17 cellular contexts compared by ENCODE assay signal in the genomic region with DNA sequence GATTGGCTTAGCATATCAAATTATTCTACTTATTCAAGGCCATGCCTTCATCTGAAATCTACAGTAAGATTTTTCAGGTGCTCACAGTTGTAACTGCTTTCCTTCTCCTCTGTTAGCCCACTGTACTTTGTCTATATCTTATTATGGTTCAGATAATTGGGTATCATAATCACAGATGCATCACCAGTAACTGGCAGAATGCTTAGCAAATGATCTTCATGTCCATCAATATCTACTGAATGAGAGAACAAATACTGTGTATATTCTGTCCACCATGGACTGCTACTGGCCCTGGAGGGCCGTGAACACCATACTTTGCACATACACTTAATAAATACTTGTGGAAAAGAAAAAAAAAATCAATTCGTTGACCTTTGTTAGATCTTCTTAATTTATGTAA.
DNase-seq lines count a peak whose midpoint lies in the region; ATAC-seq and TF ChIP-seq lines count a peak whose summit lies in the region.
"Had no signal": no experiment of that assay in that cellular context is flagged by ENCODE, and none has a peak within 500 bp of the region (broad histone marks: within the 10 kb centered on the region; RNA-seq: fewer than 3 reads in every experiment).

No MANE protein-coding gene starts in this region.

- no peaks in the 10 kb centered on the region for H3K9me3 ChIP-seq in neural cell (ENCODE audit: low read length)
- no peaks in the 10 kb centered on the region for H3K9me3 ChIP-seq in tibial artery
- H3K9me3 ChIP-seq: A549, adrenal gland, pancreas had no signal

- H3K4me3 ChIP-seq in neural cell (ENCODE audit: low read length) = peak overlapping the region; percentile 5
- H3K4me3 ChIP-seq in tibial artery = no peak overlapping the region
- H3K4me3 ChIP-seq: A549, pancreas had no signal

- H3K27ac ChIP-seq in neural cell (ENCODE audit: low read length) (no peak overlapping the region), tibial artery (peak overlapping the region; percentile 37 to 59)

- TF ChIP-seq CTCF in chondrocyte (IDR thresholded peaks at IDR 0.05) (no peak), neural cell (IDR thresholded peaks at IDR 0.05; ENCODE audit: poor library complexity, severe bottlenecking) (no peak), tibial artery (IDR thresholded peaks at IDR 0.05) (no peak)

- H3K27ac Mint-ChIP-seq in activated naive CD8-positive, alpha-beta T cell treated with anti-CD3 and anti-CD28 coated beads, Interleukin-2, amount 50 U/mL, for 24 hours = peak overlapping the region; percentile 39
- no peak overlapping the region for H3K27ac Mint-ChIP-seq in activated naive CD8-positive, alpha-beta T cell treated with anti-CD3 and anti-CD28 coated beads for 36 hours
- H3K27ac Mint-ChIP-seq in chondrocyte (ENCODE audit: unreplicated experiment) = peak overlapping the region; percentile 57
- H3K27ac Mint-ChIP-seq: activated CD4-positive, alpha-beta T cell treated with anti-CD3 and anti-CD28 coated beads, Interleukin-2, amount 10 ng/mL, durations not matched to agents 7 days and 5 days; CD8-positive, alpha-beta T cell had no signal

- no peaks in the 10 kb centered on the region for H3K27me3 ChIP-seq in neural cell (ENCODE audit: insufficient read depth, low read depth, low read length)
- H3K27me3 ChIP-seq in tibial artery = no peaks in the 10 kb centered on the region
- H3K27me3 ChIP-seq: adrenal gland, pancreas had no signal

- H3K4me1 Mint-ChIP-seq in activated naive CD8-positive, alpha-beta T cell treated with anti-CD3 and anti-CD28 coated beads, Interleukin-2, amount 50 U/mL, for 24 hours = peaks cover 24% of the 10 kb centered on the region
- peaks cover 17% of the 10 kb centered on the region for H3K4me1 Mint-ChIP-seq in activated naive CD8-positive, alpha-beta T cell treated with anti-CD3 and anti-CD28 coated beads for 36 hours
- peaks cover 30% of the 10 kb centered on the region for H3K4me1 Mint-ChIP-seq in chondrocyte (ENCODE audit: low read depth)
- H3K4me1 Mint-ChIP-seq: activated CD4-positive, alpha-beta T cell treated with anti-CD3 and anti-CD28 coated beads, Interleukin-2, amount 10 ng/mL, durations not matched to agents 7 days and 5 days had no signal

- no peaks in the 10 kb centered on the region for H4K20me1 ChIP-seq in neural cell (ENCODE audit: insufficient read depth)

- H3K9ac ChIP-seq in neural cell (ENCODE audit: low read length) = no peak overlapping the region

- no peak for DNase-seq in activated naive CD8-positive, alpha-beta T cell treated with anti-CD3 and anti-CD28 coated beads, Interleukin-2, amount 50 U/mL, for 24 hours
- DNase-seq in activated naive CD8-positive, alpha-beta T cell treated with anti-CD3 and anti-CD28 coated beads for 36 hours = no peak
- no peak for DNase-seq in chondrocyte (ENCODE audit: low spot score)
- DNase-seq in tibial artery = no peak
- no peak for DNase-seq in NAMALWA (ENCODE audit: low spot score)
- DNase-seq in cerebellum (ENCODE audit: low spot score) = no peak
- DNase-seq: activated CD4-positive, alpha-beta T cell treated with anti-CD3 and anti-CD28 coated beads, Interleukin-2, amount 10 ng/mL, durations not matched to agents 7 days and 5 days; adrenal gland; CD8-positive, alpha-beta T cell; NCI-H187 treated with DMSO at 0.1 percent for 48 hours; NCI-H748 treated with DMSO at 0.1 percent for 48 hours; pancreas; T-helper 2 cell had no signal

- peaks cover 4% of the 10 kb centered on the region for H3K27me3 Mint-ChIP-seq in activated naive CD8-positive, alpha-beta T cell treated with anti-CD3 and anti-CD28 coated beads, Interleukin-2, amount 50 U/mL, for 24 hours
- H3K27me3 Mint-ChIP-seq in activated naive CD8-positive, alpha-beta T cell treated with anti-CD3 and anti-CD28 coated beads for 36 hours = peaks cover 7% of the 10 kb centered on the region
- H3K27me3 Mint-ChIP-seq in chondrocyte (ENCODE audit: low read depth) = no peaks in the 10 kb centered on the region

- H3K4me1 ChIP-seq in tibial artery = peaks cover 0 to 42% (median 15%) of the 10 kb centered on the region in 4 donors

- no peak for ATAC-seq in activated naive CD8-positive, alpha-beta T cell treated with anti-CD3 and anti-CD28 coated beads, Interleukin-2, amount 50 U/mL, for 24 hours
- ATAC-seq in HG02981 (IDR thresholded peaks at IDR 0.05; ENCODE audit: unreplicated experiment) = no peak
- ATAC-seq: CD8-positive, alpha-beta T cell had no signal

- H3K79me2 ChIP-seq in neural cell (replicated peaks; ENCODE audit: insufficient read depth, low read length) = no peaks in the 10 kb centered on the region

- H2AFZ ChIP-seq in neural cell (ENCODE audit: low read depth, low read length) = no peak overlapping the region

- H3K4me2 ChIP-seq in neural cell (ENCODE audit: low read length) = no peak overlapping the region

- no peaks in the 10 kb centered on the region for H3K36me3 Mint-ChIP-seq in activated naive CD8-positive, alpha-beta T cell treated with anti-CD3 and anti-CD28 coated beads, Interleukin-2, amount 50 U/mL, for 24 hours (ENCODE audit: low read depth)
- H3K36me3 Mint-ChIP-seq in activated naive CD8-positive, alpha-beta T cell treated with anti-CD3 and anti-CD28 coated beads for 36 hours = no peaks in the 10 kb centered on the region
- H3K36me3 Mint-ChIP-seq in chondrocyte (ENCODE audit: low read depth) = no peaks in the 10 kb centered on the region
- H3K36me3 Mint-ChIP-seq: CD8-positive, alpha-beta T cell; mesothelial cell of epicardium had no signal

- peaks cover 5% of the 10 kb centered on the region for H3F3A ChIP-seq in neural cell (ENCODE audit: insufficient read depth, low read length, poor library complexity, severe bottlenecking)

- no peaks in the 10 kb centered on the region for H3K9me3 Mint-ChIP-seq in activated naive CD8-positive, alpha-beta T cell treated with anti-CD3 and anti-CD28 coated beads, Interleukin-2, amount 50 U/mL, for 24 hours
- no peaks in the 10 kb centered on the region for H3K9me3 Mint-ChIP-seq in activated naive CD8-positive, alpha-beta T cell treated with anti-CD3 and anti-CD28 coated beads for 36 hours
- no peaks in the 10 kb centered on the region for H3K9me3 Mint-ChIP-seq in chondrocyte (ENCODE audit: low read depth)
- H3K9me3 Mint-ChIP-seq: activated CD4-positive, alpha-beta T cell treated with anti-CD3 and anti-CD28 coated beads, Interleukin-2, amount 10 ng/mL, durations not matched to agents 7 days and 5 days; CD8-positive, alpha-beta T cell; mesothelial cell of epicardium had no signal

- no peak overlapping the region for H3K4me3 Mint-ChIP-seq in activated naive CD8-positive, alpha-beta T cell treated with anti-CD3 and anti-CD28 coated beads, Interleukin-2, amount 50 U/mL, for 24 hours
- no peak overlapping the region for H3K4me3 Mint-ChIP-seq in activated naive CD8-positive, alpha-beta T cell treated with anti-CD3 and anti-CD28 coated beads for 36 hours
- H3K4me3 Mint-ChIP-seq in chondrocyte (ENCODE audit: unreplicated experiment) = no peak overlapping the region
- H3K4me3 Mint-ChIP-seq: activated CD4-positive, alpha-beta T cell treated with anti-CD3 and anti-CD28 coated beads, Interleukin-2, amount 10 ng/mL, durations not matched to agents 7 days and 5 days; CD8-positive, alpha-beta T cell had no signal

- H3K9me2 ChIP-seq in neural cell (ENCODE audit: insufficient read depth, low read length) = no peaks in the 10 kb centered on the region

- TF ChIP-seq RAD21 in neural cell (conservative IDR thresholded peaks at IDR 0.05) = no peak

- TF ChIP-seq EP300 in neural cell (conservative IDR thresholded peaks at IDR 0.05; ENCODE audit: poor library complexity, severe bottlenecking) = no peak

- intact Hi-C loops in tibial artery (cut with DNase I; ENCODE audit: low total_unique reads) = loop anchor here (5.0 to 10.0 kb wide), 3 partner anchors 41 to 101 kb away; no protein-coding TSS in a partner anchor

- H3K36me3 ChIP-seq in neural cell (ENCODE audit: insufficient read depth, low read length) = no peaks in the 10 kb centered on the region
- no peaks in the 10 kb centered on the region for H3K36me3 ChIP-seq in tibial artery
- H3K36me3 ChIP-seq: adrenal gland, pancreas had no signal

TF ChIP-seq in neural cell, 6 proteins besides CTCF, POLR2A, EP300 and RAD21:
- TF ChIP-seq EZH2 (IDR thresholded peaks at IDR 0.05; ENCODE audit: borderline replicate concordance, insufficient read depth, low read length, poor library complexity, severe bottlenecking) (no peak), TAF1 (IDR thresholded peaks at IDR 0.05; ENCODE audit: low read depth) (no peak)
